15 cellular contexts compared by ENCODE assay signal in genomic region chr5:122499617-122500016, GRCh38.
"Had no signal": no experiment of that assay in that cellular context is flagged by ENCODE, and none has a peak within 500 bp of the region (broad histone marks: within the 10 kb centered on the region; RNA-seq: fewer than 3 reads in every experiment).

No MANE protein-coding gene starts in this region.

- DNase-seq: central memory CD4-positive, alpha-beta T cell; erythroblast; glutamatergic neuron; islet precursor cell; left lung; mesendoderm; naive thymus-derived CD4-positive, alpha-beta T cell; stimulated activated CD4-positive, alpha-beta T cell treated with anti-CD3 and anti-CD28 coated beads, Interleukin-2, amount 100 ng/mL, for 48 hours; stimulated activated naive CD4-positive, alpha-beta T cell treated with Interleukin-2 at 50 U/mL for 16 hours; thyroid gland; upper lobe of left lung; uterus had no signal

- H3K4me2 ChIP-seq: smooth muscle cell had no signal

- H3K4me1 ChIP-seq: left lung, uterus had no signal

- H3K9me3 ChIP-seq: left lung, neutrophil, suprapubic skin, thyroid gland, upper lobe of left lung, uterus had no signal

- H3K27me3 ChIP-seq: left lung, neutrophil, suprapubic skin, thyroid gland, upper lobe of left lung, uterus had no signal

- H3K36me3 ChIP-seq: left lung, neutrophil, suprapubic skin, thyroid gland, upper lobe of left lung, uterus had no signal

- ATAC-seq: left lung; naive thymus-derived CD4-positive, alpha-beta T cell had no signal

- H3K4me3 ChIP-seq: left lung, smooth muscle cell, suprapubic skin, thyroid gland, upper lobe of left lung, uterus had no signal

- H3K27ac ChIP-seq: left lung, neutrophil, suprapubic skin, thyroid gland, upper lobe of left lung, uterus had no signal
